16 cellular contexts compared by ENCODE assay signal in the genomic region with DNA sequence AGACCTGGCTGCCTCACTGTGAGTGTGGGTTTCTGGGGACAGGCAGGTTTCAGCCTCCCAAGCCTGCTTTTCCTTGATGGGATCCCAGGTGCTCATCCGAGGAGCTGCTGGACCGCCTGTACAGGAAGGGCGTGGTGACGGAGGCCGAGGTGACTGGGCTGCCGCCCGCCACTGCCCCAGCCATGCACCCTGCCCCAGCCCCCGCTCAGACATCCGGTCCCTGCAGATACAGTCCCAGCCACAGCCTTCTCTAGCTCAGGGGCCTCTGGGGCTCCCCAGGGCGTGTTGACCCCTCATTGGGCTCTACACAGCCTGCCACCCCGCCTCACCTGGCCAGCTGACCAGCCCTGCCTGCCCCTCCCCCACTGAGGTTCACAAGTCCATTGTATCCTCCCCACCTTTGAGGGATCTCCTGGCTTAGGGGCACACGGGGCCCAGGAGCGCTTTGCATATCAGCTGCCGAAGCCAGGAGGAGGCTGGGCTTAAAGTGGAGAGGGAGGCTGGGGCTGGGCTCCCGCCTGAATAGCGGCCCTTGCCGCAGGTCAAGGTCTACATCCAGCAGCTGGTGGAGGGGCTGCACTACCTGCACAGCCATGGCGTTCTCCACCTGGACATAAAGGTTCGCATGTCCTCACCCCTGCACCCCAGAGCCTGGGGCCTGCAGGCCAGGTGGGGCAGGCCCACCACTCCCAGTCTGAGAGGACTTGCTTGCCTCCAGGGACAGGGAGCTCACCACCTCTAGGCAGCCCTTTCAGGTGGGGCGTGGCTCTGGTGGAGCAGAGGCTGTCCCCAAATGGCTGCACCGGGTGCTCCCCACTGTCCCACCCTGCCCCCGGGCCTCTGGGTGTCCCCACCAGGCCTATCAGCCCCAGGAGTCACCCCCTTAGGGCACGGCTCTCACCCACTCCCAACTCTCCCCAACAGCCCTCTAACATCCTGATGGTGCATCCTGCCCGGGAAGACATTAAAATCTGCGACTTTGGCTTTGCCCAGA. TPM values are rescaled to one million over a fixed set of nuclear protein-coding genes. Genes with fewer than 3 reads are reported as not detected.
DNase-seq lines count a peak whose midpoint lies in the region; ATAC-seq and TF ChIP-seq lines count a peak whose summit lies in the region.
"Had no signal": no experiment of that assay in that cellular context is flagged by ENCODE, and none has a peak within 500 bp of the region (broad histone marks: within the 10 kb centered on the region; RNA-seq: fewer than 3 reads in every experiment).

No MANE protein-coding gene starts in this region.

- H3K9me3 ChIP-seq in OCI-LY3 (ENCODE audit: insufficient read depth, low read length) (no peaks in the 10 kb centered on the region), skeletal muscle tissue (ENCODE audit: control insufficient read depth in 3 of 3, low read length in 3 of 3) (no peaks in the 10 kb centered on the region)
- H3K9me3 ChIP-seq: A549, prostate gland, tibial nerve had no signal

- no peak for TF ChIP-seq CTCF in OCI-LY3 (IDR thresholded peaks at IDR 0.05; ENCODE audit: low read depth, low read length)

- peak in 1 of 2 donors; percentile 1 for ATAC-seq in left cardiac atrium
- no peak for ATAC-seq in GM19395 (IDR thresholded peaks at IDR 0.05; ENCODE audit: unreplicated experiment)
- no peak for ATAC-seq in HG02759 (IDR thresholded peaks at IDR 0.05; ENCODE audit: unreplicated experiment)
- ATAC-seq in GM21390 (IDR thresholded peaks at IDR 0.05; ENCODE audit: unreplicated experiment) = no peak
- ATAC-seq: A549; activated T-cell treated with anti-CD3 and anti-CD28 coated beads, Interleukin-2, amount 50 U/mL, for 4 hours; left colon; Panc1 had no signal

- DNase-seq in NCI-H748 (lab: John Stamatoyannopoulos, UW; ENCODE audit: unreplicated experiment) (peak; percentile 26), NCI-H748 treated with DMSO at 0.1 percent for 48 hours (lab: John Stamatoyannopoulos, UW) (no peak), left cardiac atrium (peak; percentile 28)
- DNase-seq: GF-D8, left colon, NCI-H1092 treated with DMSO at 0.1 percent for 48 hours had no signal

- H3K79me2 ChIP-seq in OCI-LY3 (ENCODE audit: low read length) = no peaks in the 10 kb centered on the region

- no peaks in the 10 kb centered on the region for H3K27me3 ChIP-seq in OCI-LY3 (ENCODE audit: low read depth, low read length)
- H3K27me3 ChIP-seq in skeletal muscle tissue (ENCODE audit: control insufficient read depth in 3 of 3, insufficient read depth in 3 of 3, low read length in 3 of 3) = peaks cover 0 to 2% (median 0%) of the 10 kb centered on the region in 3 donors

- H3K4me2 ChIP-seq in OCI-LY3 (ENCODE audit: low read length) = peak overlapping the region; percentile 70
- H3K4me2 ChIP-seq: A549 had no signal

- H3K27ac ChIP-seq in OCI-LY3 (ENCODE audit: low read length) (no peak overlapping the region), skeletal muscle tissue (ENCODE audit: low read depth, low read length) (peak overlapping the region; percentile 74)
- H3K27ac ChIP-seq: A549, prostate gland, tibial nerve had no signal

- H3K36me3 ChIP-seq in OCI-LY3 (replicated peaks; ENCODE audit: low read depth, low read length) = no peaks in the 10 kb centered on the region
- H3K36me3 ChIP-seq in skeletal muscle tissue (ENCODE audit: control insufficient read depth in 3 of 3, insufficient read depth in 3 of 3, low read length in 3 of 3) = peaks cover 63 to 84% (median 77%) of the 10 kb centered on the region in 3 donors
- H3K36me3 ChIP-seq: prostate gland, tibial nerve had no signal

- H3K9ac ChIP-seq in OCI-LY3 (ENCODE audit: low read length) (peak overlapping the region; percentile 28; the same call in 1 of the 2 replicates), skeletal muscle tissue (ENCODE audit: low read depth in 1 of 3, low read length in 3 of 3) (peak overlapping the region in 1 of 3 donors; percentile 72)

- H2AFZ ChIP-seq in OCI-LY3 (ENCODE audit: low read depth, low read length) = peak overlapping the region; percentile 40; the same call in 1 of the 2 replicates

- intact Hi-C loops in left cardiac atrium (cut with DNase I) = no loop called here

- no peaks in the 10 kb centered on the region for H4K20me1 ChIP-seq in OCI-LY3 (ENCODE audit: insufficient read depth, low read length)

- H3K4me1 ChIP-seq in OCI-LY3 (ENCODE audit: low read length) (peaks cover 17% of the 10 kb centered on the region), skeletal muscle tissue (ENCODE audit: control insufficient read depth in 3 of 3, insufficient read depth in 3 of 3, low read length in 3 of 3) (peaks cover 46 to 98% (median 93%) of the 10 kb centered on the region in 3 donors)
- H3K4me1 ChIP-seq: A549, prostate gland had no signal

- H3K4me3 ChIP-seq in OCI-LY3 (ENCODE audit: low read length) (peak overlapping the region; percentile 52), skeletal muscle tissue (ENCODE audit: low read length in 3 of 3) (peak overlapping the region in 1 of 3 donors; percentile 13)
- H3K4me3 ChIP-seq: A549, prostate gland, tibial nerve had no signal

RNA-seq across cellular contexts. Expression of a gene that starts 38.5 kb away (rescaled TPM):
- total RNA-seq in left cardiac atrium (1 to 10 TPM; 9.0 to 9.5 TPM), skeletal muscle tissue (6.3 TPM)

RNA-seq across cellular contexts. Expression of a gene that starts 48.6 kb away (rescaled TPM):
- total RNA-seq in left cardiac atrium (under 1 TPM; 0.42 to 0.88 TPM), skeletal muscle tissue (0.52 TPM)
